Comparison of ENCODE assay signal across 1 cellular context in the genomic region with DNA sequence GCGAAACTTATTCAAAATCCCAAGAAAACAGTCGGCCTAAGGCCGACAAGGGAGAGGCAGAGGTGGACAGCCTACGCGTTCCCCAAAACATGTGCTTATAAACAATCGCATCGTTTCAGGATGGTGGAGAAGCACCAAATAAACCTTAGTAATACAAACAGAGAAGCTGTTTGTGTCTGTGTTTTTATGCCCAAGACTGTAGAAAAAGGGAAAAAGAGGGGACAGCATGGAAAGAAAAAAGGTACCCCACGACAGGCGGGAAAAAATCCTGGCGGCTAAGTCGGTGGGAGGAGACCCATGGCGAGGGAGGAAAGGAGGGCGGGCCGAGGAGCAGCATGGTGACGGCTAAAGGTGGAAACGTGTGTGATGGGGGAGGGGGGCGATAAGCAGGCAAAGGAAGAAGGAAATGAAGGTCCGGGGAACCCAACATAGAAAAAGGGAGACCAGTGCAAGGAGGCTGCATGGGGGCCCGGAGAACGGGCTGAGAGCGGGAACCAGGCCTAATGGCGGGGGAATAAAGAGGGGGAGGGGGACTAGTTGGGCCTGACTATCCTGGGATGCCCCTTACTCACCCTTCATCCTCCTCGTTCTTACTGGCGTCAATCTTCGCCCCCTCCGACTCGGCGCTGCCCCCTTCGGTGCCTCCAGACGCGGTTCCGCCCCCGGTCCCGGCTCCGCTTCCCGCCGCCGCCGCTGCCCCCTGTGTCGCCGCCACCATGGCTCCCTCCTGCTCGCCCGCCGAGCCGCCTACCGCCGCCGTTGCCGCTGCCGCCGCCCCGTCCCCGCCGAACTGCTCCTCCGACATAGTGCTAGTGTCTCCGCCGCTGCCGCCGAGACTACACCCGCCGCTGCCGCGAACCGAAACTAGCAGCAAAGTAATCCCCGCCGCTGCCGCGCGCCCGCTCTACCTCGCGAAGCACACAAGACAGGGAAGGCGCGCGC.
TF ChIP-seq lines count a peak whose summit lies in the region.

No MANE protein-coding gene starts in this region.

TF ChIP-seq in K562, 482 proteins besides CTCF, POLR2A, EP300 and RAD21 (continues in another document):
- TF ChIP-seq RAD51 (IDR thresholded peaks at IDR 0.05; ENCODE audit: borderline replicate concordance, low read depth) (no peak), ZNF384 (IDR thresholded peaks at IDR 0.05; ENCODE audit: low read depth, low read length) (0 out of 2 replicates have a peak, but pooled peaks have one; percentile 14), TAF1 (IDR thresholded peaks at IDR 0.05; ENCODE audit: control insufficient read depth, extremely low read depth, insufficient read depth, low read length, severe bottlenecking) (peak; percentile 89), KLF13 (tag; IDR thresholded peaks at IDR 0.05; ENCODE audit: borderline replicate concordance, low read depth) (peak; percentile 69; the same call in 1 of the 2 replicates), MYC (IDR thresholded peaks at IDR 0.05; ENCODE audit: low read depth, low read length) (peak; percentile 96), MYC (CRISPR knock-in tag; IDR thresholded peaks at IDR 0.05; ENCODE audit: borderline replicate concordance, low read depth) (no peak), ZNF3 (CRISPR knock-in tag; IDR thresholded peaks at IDR 0.05) (no peak), SREBF2 (CRISPR knock-in tag; IDR thresholded peaks at IDR 0.05) (no peak), ZNF695 (CRISPR knock-in tag; IDR thresholded peaks at IDR 0.05) (no peak), ZFX (CRISPR knock-in tag; IDR thresholded peaks at IDR 0.05) (peak; percentile 48), ZBED1 (IDR thresholded peaks at IDR 0.05) (no peak; the same call in 1 of the 2 replicates), FOXP1 (CRISPR knock-in tag; IDR thresholded peaks at IDR 0.05) (peak; percentile 90; the same call in 1 of the 2 replicates), ZNF143 (CRISPR knock-in tag; IDR thresholded peaks at IDR 0.05) (no peak), HLTF (IDR thresholded peaks at IDR 0.05) (0 out of 2 replicates have a peak, but pooled peaks have one; percentile 24), POLR2AphosphoS5 (IDR thresholded peaks at IDR 0.05; ENCODE audit: control insufficient read depth, insufficient read depth, low read depth, low read length) (peak; percentile 82), BRD4 (IDR thresholded peaks at IDR 0.05) (peak; percentile 42; the same call in 1 of the 2 replicates), ARID1B (IDR thresholded peaks at IDR 0.05) (peak; percentile 28), NR3C1 (CRISPR knock-in tag; IDR thresholded peaks at IDR 0.05) (no peak), ZNF507 (tag; conservative IDR thresholded peaks at IDR 0.05) (no peak), TOE1 (IDR thresholded peaks at IDR 0.05; ENCODE audit: borderline replicate concordance) (no peak), TOE1 (CRISPR knock-in tag; IDR thresholded peaks at IDR 0.05; ENCODE audit: borderline replicate concordance, low read depth) (no peak), ZNF830 (CRISPR knock-in tag; IDR thresholded peaks at IDR 0.05) (no peak), ZNF57 (CRISPR knock-in tag; IDR thresholded peaks at IDR 0.05) (no peak), CHCHD3 (CRISPR knock-in tag; IDR thresholded peaks at IDR 0.05) (no peak), HDAC2 (IDR thresholded peaks at IDR 0.05) (0 out of 2 replicates have a peak, but pooled peaks have one; percentile 54), BHLHE40 (IDR thresholded peaks at IDR 0.05; ENCODE audit: low read length) (peak; percentile 68; the same call in 1 of the 2 replicates), TBP (optimal IDR thresholded peaks at IDR 0.05; ENCODE audit: low read depth, low read length) (peak; percentile 68), FOXK2 (conservative IDR thresholded peaks at IDR 0.05 in 1 of 2, IDR thresholded peaks at IDR 0.05 in 1 of 2; ENCODE audit: low read depth in 2 of 2) (0 out of 4 replicates have a peak, but pooled peaks of 1 of the 2 experiments have one; percentile 48), DIDO1 (tag; IDR thresholded peaks at IDR 0.05; ENCODE audit: low read depth) (no peak)
- TF ChIP-seq, protein P1, sequence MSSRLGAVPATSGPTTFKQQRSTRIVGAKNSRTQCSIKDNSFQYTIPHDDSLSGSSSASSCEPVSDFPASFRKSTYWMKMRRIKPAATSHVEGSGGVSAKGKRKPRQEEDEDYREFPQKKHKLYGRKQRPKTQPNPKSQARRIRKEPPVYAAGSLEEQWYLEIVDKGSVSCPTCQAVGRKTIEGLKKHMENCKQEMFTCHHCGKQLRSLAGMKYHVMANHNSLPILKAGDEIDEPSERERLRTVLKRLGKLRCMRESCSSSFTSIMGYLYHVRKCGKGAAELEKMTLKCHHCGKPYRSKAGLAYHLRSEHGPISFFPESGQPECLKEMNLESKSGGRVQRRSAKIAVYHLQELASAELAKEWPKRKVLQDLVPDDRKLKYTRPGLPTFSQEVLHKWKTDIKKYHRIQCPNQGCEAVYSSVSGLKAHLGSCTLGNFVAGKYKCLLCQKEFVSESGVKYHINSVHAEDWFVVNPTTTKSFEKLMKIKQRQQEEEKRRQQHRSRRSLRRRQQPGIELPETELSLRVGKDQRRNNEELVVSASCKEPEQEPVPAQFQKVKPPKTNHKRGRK (tag; IDR thresholded peaks at IDR 0.05) = no peak
- TF ChIP-seq, protein P2, sequence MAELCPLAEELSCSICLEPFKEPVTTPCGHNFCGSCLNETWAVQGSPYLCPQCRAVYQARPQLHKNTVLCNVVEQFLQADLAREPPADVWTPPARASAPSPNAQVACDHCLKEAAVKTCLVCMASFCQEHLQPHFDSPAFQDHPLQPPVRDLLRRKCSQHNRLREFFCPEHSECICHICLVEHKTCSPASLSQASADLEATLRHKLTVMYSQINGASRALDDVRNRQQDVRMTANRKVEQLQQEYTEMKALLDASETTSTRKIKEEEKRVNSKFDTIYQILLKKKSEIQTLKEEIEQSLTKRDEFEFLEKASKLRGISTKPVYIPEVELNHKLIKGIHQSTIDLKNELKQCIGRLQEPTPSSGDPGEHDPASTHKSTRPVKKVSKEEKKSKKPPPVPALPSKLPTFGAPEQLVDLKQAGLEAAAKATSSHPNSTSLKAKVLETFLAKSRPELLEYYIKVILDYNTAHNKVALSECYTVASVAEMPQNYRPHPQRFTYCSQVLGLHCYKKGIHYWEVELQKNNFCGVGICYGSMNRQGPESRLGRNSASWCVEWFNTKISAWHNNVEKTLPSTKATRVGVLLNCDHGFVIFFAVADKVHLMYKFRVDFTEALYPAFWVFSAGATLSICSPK (IDR thresholded peaks at IDR 0.05; ENCODE audit: borderline replicate concordance) = no peak
- TF ChIP-seq, protein P3, sequence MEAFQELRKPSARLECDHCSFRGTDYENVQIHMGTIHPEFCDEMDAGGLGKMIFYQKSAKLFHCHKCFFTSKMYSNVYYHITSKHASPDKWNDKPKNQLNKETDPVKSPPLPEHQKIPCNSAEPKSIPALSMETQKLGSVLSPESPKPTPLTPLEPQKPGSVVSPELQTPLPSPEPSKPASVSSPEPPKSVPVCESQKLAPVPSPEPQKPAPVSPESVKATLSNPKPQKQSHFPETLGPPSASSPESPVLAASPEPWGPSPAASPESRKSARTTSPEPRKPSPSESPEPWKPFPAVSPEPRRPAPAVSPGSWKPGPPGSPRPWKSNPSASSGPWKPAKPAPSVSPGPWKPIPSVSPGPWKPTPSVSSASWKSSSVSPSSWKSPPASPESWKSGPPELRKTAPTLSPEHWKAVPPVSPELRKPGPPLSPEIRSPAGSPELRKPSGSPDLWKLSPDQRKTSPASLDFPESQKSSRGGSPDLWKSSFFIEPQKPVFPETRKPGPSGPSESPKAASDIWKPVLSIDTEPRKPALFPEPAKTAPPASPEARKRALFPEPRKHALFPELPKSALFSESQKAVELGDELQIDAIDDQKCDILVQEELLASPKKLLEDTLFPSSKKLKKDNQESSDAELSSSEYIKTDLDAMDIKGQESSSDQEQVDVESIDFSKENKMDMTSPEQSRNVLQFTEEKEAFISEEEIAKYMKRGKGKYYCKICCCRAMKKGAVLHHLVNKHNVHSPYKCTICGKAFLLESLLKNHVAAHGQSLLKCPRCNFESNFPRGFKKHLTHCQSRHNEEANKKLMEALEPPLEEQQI (IDR thresholded peaks at IDR 0.05) = no peak
- TF ChIP-seq, protein P4, sequence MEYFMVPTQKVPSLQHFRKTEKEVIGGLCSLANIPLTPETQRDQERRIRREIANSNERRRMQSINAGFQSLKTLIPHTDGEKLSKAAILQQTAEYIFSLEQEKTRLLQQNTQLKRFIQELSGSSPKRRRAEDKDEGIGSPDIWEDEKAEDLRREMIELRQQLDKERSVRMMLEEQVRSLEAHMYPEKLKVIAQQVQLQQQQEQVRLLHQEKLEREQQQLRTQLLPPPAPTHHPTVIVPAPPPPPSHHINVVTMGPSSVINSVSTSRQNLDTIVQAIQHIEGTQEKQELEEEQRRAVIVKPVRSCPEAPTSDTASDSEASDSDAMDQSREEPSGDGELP (CRISPR knock-in tag; IDR thresholded peaks at IDR 0.05; ENCODE audit: borderline replicate concordance) = 0 out of 2 replicates have a peak, but pooled peaks have one; percentile 0
- TF ChIP-seq, protein P5, sequence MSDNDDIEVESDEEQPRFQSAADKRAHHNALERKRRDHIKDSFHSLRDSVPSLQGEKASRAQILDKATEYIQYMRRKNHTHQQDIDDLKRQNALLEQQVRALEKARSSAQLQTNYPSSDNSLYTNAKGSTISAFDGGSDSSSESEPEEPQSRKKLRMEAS (CRISPR knock-in tag; IDR thresholded peaks at IDR 0.05) = peak; percentile 36; the same call in 1 of the 2 replicates
- TF ChIP-seq, protein P6, sequence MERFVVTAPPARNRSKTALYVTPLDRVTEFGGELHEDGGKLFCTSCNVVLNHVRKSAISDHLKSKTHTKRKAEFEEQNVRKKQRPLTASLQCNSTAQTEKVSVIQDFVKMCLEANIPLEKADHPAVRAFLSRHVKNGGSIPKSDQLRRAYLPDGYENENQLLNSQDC (CRISPR knock-in tag; IDR thresholded peaks at IDR 0.05) = no peak
- TF ChIP-seq, protein P7, sequence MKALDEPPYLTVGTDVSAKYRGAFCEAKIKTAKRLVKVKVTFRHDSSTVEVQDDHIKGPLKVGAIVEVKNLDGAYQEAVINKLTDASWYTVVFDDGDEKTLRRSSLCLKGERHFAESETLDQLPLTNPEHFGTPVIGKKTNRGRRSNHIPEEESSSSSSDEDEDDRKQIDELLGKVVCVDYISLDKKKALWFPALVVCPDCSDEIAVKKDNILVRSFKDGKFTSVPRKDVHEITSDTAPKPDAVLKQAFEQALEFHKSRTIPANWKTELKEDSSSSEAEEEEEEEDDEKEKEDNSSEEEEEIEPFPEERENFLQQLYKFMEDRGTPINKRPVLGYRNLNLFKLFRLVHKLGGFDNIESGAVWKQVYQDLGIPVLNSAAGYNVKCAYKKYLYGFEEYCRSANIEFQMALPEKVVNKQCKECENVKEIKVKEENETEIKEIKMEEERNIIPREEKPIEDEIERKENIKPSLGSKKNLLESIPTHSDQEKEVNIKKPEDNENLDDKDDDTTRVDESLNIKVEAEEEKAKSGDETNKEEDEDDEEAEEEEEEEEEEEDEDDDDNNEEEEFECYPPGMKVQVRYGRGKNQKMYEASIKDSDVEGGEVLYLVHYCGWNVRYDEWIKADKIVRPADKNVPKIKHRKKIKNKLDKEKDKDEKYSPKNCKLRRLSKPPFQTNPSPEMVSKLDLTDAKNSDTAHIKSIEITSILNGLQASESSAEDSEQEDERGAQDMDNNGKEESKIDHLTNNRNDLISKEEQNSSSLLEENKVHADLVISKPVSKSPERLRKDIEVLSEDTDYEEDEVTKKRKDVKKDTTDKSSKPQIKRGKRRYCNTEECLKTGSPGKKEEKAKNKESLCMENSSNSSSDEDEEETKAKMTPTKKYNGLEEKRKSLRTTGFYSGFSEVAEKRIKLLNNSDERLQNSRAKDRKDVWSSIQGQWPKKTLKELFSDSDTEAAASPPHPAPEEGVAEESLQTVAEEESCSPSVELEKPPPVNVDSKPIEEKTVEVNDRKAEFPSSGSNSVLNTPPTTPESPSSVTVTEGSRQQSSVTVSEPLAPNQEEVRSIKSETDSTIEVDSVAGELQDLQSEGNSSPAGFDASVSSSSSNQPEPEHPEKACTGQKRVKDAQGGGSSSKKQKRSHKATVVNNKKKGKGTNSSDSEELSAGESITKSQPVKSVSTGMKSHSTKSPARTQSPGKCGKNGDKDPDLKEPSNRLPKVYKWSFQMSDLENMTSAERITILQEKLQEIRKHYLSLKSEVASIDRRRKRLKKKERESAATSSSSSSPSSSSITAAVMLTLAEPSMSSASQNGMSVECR (CRISPR knock-in tag; IDR thresholded peaks at IDR 0.05) = peak; percentile 53
